Comparison of ENCODE assay signal across 22 cellular contexts in the genomic region with DNA sequence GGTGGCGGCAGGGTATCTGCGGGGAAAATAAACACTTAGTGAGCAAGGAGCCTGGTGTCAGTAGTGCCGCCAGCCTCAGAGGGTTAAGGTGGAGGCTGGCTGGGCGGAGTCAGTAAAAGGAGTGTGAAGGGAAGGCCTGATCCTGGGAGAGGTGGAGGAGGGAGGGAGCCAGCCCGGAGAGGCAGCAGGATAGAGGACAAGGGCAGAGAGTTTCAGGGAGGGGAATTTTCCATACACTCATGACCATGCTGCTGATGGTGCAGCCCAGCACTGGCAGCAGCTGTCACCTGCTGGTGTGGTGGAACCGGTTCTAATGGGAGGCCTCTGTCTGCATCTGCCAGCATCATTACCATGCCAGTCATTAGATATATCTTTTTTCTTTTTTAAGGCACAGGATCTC. TPM values are rescaled to one million over a fixed set of nuclear protein-coding genes. Genes with fewer than 3 reads are reported as not detected.
DNase-seq lines count a peak whose midpoint lies in the region; TF ChIP-seq lines count a peak whose summit lies in the region.
"Had no signal": no experiment of that assay in that cellular context is flagged by ENCODE, and none has a peak within 500 bp of the region (broad histone marks: within the 10 kb centered on the region; RNA-seq: fewer than 3 reads in every experiment).

No MANE protein-coding gene starts in this region.

- H3K4me3 ChIP-seq in NT2/D1 (ENCODE audit: insufficient read length, low read depth) (no peak overlapping the region), skin epidermis (no peak overlapping the region)
- H3K4me3 ChIP-seq: cardiac muscle cell, left ventricle myocardium inferior, prostate gland, spleen had no signal

- intact Hi-C loops in CD14-positive monocyte (cut with micrococcal nuclease) = no loop called here

- H3K9ac ChIP-seq in NT2/D1 (ENCODE audit: insufficient read length, low read depth) = peak overlapping the region; percentile 68

- H3K4me3 Mint-ChIP-seq in CD14-positive monocyte = no peak overlapping the region
- H3K4me3 Mint-ChIP-seq: activated CD8-positive, alpha-beta T cell treated with anti-CD3 and anti-CD28 coated beads for 36 hours; stimulated activated effector memory CD8-positive, alpha-beta T cell treated with anti-CD3 and anti-CD28 coated beads, Interleukin-12 subunit alpha, Interleukin-12 subunit beta, amount 100 ng/mL, for 72 hours had no signal

- no peaks in the 10 kb centered on the region for H3K4me1 Mint-ChIP-seq in CD14-positive monocyte
- H3K4me1 Mint-ChIP-seq: naive B cell; stimulated activated effector memory CD8-positive, alpha-beta T cell treated with anti-CD3 and anti-CD28 coated beads, Interleukin-12 subunit alpha, Interleukin-12 subunit beta, amount 100 ng/mL, for 72 hours had no signal

- DNase-seq in DMS153 (lab: John Stamatoyannopoulos, UW) = peak; percentile 48
- DNase-seq in DMS153 treated with DMSO at 0.1 percent for 48 hours (lab: John Stamatoyannopoulos, UW; ENCODE audit: unreplicated experiment) = no peak
- DNase-seq in NT2/D1 (ENCODE audit: low read depth, low spot score) = no peak
- DNase-seq in iPS-NIHi11 (ENCODE audit: low spot score) = peak; percentile 50
- no peak for DNase-seq in NCI-H1694 treated with DMSO at 0.1 percent for 48 hours (lab: John Stamatoyannopoulos, UW)
- no peak for DNase-seq in CD14-positive monocyte (ENCODE audit: low spot score)
- DNase-seq in pons (ENCODE audit: low spot score) = no peak
- DNase-seq: 8988T; activated CD8-positive, alpha-beta T cell treated with anti-CD3 and anti-CD28 coated beads for 36 hours; C1 segment of cervical spinal cord; DND-41; hypothalamus; Kasumi-1; left ventricle myocardium inferior; naive B cell; NCI-H1105 treated with DMSO at 0.1 percent for 48 hours; spleen; SW 1271 had no signal

- no peaks in the 10 kb centered on the region for H3K36me3 ChIP-seq in NT2/D1 (ENCODE audit: insufficient read depth, insufficient read length, low read length)
- H3K36me3 ChIP-seq: cardiac muscle cell, left ventricle myocardium inferior, prostate gland, spleen had no signal

- H3K27ac Mint-ChIP-seq in CD14-positive monocyte = no peak overlapping the region
- H3K27ac Mint-ChIP-seq: activated CD8-positive, alpha-beta T cell treated with anti-CD3 and anti-CD28 coated beads for 36 hours; naive B cell; stimulated activated effector memory CD8-positive, alpha-beta T cell treated with anti-CD3 and anti-CD28 coated beads, Interleukin-12 subunit alpha, Interleukin-12 subunit beta, amount 100 ng/mL, for 72 hours had no signal

- H3K27ac ChIP-seq in skin epidermis = peak overlapping the region in 13 of 21 experiments; percentile 41 to 81 (median 56)
- H3K27ac ChIP-seq: cardiac muscle cell, left ventricle myocardium inferior, prostate gland, spleen had no signal

- no peaks in the 10 kb centered on the region for H3K27me3 ChIP-seq in NT2/D1 (ENCODE audit: insufficient read depth, insufficient read length)
- H3K27me3 ChIP-seq: cardiac muscle cell, spleen had no signal

- peaks cover 0 to 6% (median 3%) of the 10 kb centered on the region in 3 donors for H3K27me3 Mint-ChIP-seq in CD14-positive monocyte (ENCODE audit: low read depth in 3 of 3)
- H3K27me3 Mint-ChIP-seq: activated CD8-positive, alpha-beta T cell treated with anti-CD3 and anti-CD28 coated beads for 36 hours had no signal

- no peak for TF ChIP-seq CTCF in CD14-positive monocyte (IDR thresholded peaks at IDR 0.05)

- no peaks in the 10 kb centered on the region for H3K9me3 Mint-ChIP-seq in CD14-positive monocyte
- H3K9me3 Mint-ChIP-seq: activated CD8-positive, alpha-beta T cell treated with anti-CD3 and anti-CD28 coated beads for 36 hours; naive B cell; stimulated activated effector memory CD8-positive, alpha-beta T cell treated with anti-CD3 and anti-CD28 coated beads, Interleukin-12 subunit alpha, Interleukin-12 subunit beta, amount 100 ng/mL, for 72 hours had no signal

- peaks cover 16% of the 10 kb centered on the region for H3K4me1 ChIP-seq in NT2/D1 (ENCODE audit: insufficient read depth, insufficient read length)
- H3K4me1 ChIP-seq: left ventricle myocardium inferior, prostate gland, spleen had no signal

- H3K9me3 ChIP-seq in NT2/D1 (ENCODE audit: insufficient read depth, low read length) = no peaks in the 10 kb centered on the region
- H3K9me3 ChIP-seq: left ventricle myocardium inferior, prostate gland, spleen had no signal

- H3K36me3 Mint-ChIP-seq in CD14-positive monocyte = no peaks in the 10 kb centered on the region
- H3K36me3 Mint-ChIP-seq: naive B cell; stimulated activated effector memory CD8-positive, alpha-beta T cell treated with anti-CD3 and anti-CD28 coated beads, Interleukin-12 subunit alpha, Interleukin-12 subunit beta, amount 100 ng/mL, for 72 hours had no signal

RNA-seq across cellular contexts. Expression of a gene that starts 2.0 kb away (rescaled TPM):
- polyA plus RNA-seq in CD14-positive monocyte = not detected
- polyA plus RNA-seq: cardiac muscle cell, spleen had no signal

Comparison
In these comparisons a context has a peak if more than half of its experiments do, and no peak if none do; other contexts are left out.
1. DNase-seq: peak in DMS153 (single experiment) and iPS-NIHi11 (single experiment); none in DMS153 treated with DMSO at 0.1 percent for 48 hours (single experiment), NT2/D1 (single experiment), NCI-H1694 treated with DMSO at 0.1 percent for 48 hours (single experiment), CD14-positive monocyte (single experiment) and pons (single experiment).